ENCODE assay signal across 10 cellular contexts in genomic region chr13:98504371-98504963, GRCh38.
DNase-seq lines count a peak whose midpoint lies in the region; ATAC-seq and TF ChIP-seq lines count a peak whose summit lies in the region.
"Had no signal": no experiment of that assay in that cellular context is flagged by ENCODE, and none has a peak within 500 bp of the region (broad histone marks: within the 10 kb centered on the region; RNA-seq: fewer than 3 reads in every experiment).

No MANE protein-coding gene starts in this region.

- H3K4me1 Mint-ChIP-seq in T-cell: peaks cover 89 to 97% (median 96%) of the 10 kb centered on the region in 3 donors
- peaks cover 99% of the 10 kb centered on the region for H3K4me1 Mint-ChIP-seq in nephron progenitor cell
- peaks cover 58% of the 10 kb centered on the region for H3K4me1 Mint-ChIP-seq in neural progenitor cell

- peaks cover 99% of the 10 kb centered on the region for H3K79me2 ChIP-seq in neural progenitor cell (ENCODE audit: low read depth)

- H3K27me3 Mint-ChIP-seq in T-cell: no peaks in the 10 kb centered on the region
- peaks cover 3% of the 10 kb centered on the region for H3K27me3 Mint-ChIP-seq in nephron progenitor cell (ENCODE audit: low read depth, poor library complexity)
- peaks cover 2% of the 10 kb centered on the region for H3K27me3 Mint-ChIP-seq in neural progenitor cell (ENCODE audit: insufficient read depth, low read depth)

- H3F3A ChIP-seq in neural progenitor cell (ENCODE audit: low read depth): peaks cover 30% of the 10 kb centered on the region

- no peak overlapping the region for H3K9ac ChIP-seq in neural progenitor cell

- ATAC-seq in GM18861 (IDR thresholded peaks at IDR 0.05; ENCODE audit: unreplicated experiment): peak; percentile 24
- peak; percentile 45 for ATAC-seq in GM21717 (IDR thresholded peaks at IDR 0.05; ENCODE audit: unreplicated experiment)
- peak; percentile 35 to 81 (median 63) for ATAC-seq in T-cell (replicated peaks in 1 of 4)
- ATAC-seq: HCT116 had no signal

- peak overlapping the region; percentile 29 to 68 for H3K27ac Mint-ChIP-seq in T-cell
- peak overlapping the region; percentile 85 for H3K27ac Mint-ChIP-seq in nephron progenitor cell
- H3K27ac Mint-ChIP-seq in neural progenitor cell: no peak overlapping the region

- no peaks in the 10 kb centered on the region for H3K9me3 Mint-ChIP-seq in T-cell
- no peaks in the 10 kb centered on the region for H3K9me3 Mint-ChIP-seq in nephron progenitor cell
- H3K9me3 Mint-ChIP-seq in neural progenitor cell: no peaks in the 10 kb centered on the region

- no peak overlapping the region for H2AFZ ChIP-seq in neural progenitor cell (replicated peaks)

- H3K4me3 Mint-ChIP-seq in T-cell (peak overlapping the region in 2 of 3 donors; percentile 4 to 31), nephron progenitor cell (peak overlapping the region; percentile 33), neural progenitor cell (no peak overlapping the region)

- no peak overlapping the region for H3K27ac ChIP-seq in neural progenitor cell

- no peak overlapping the region for H3K4me3 ChIP-seq in neural progenitor cell

- TF ChIP-seq CTCF in nephron progenitor cell (IDR thresholded peaks at IDR 0.05) (no peak), neural progenitor cell (IDR thresholded peaks at IDR 0.05) (no peak)

- H3K36me3 Mint-ChIP-seq in T-cell: peaks cover 23% of the 10 kb centered on the region
- H3K36me3 Mint-ChIP-seq in nephron progenitor cell (ENCODE audit: low read depth): peaks cover 34% of the 10 kb centered on the region
- peaks cover 31% of the 10 kb centered on the region for H3K36me3 Mint-ChIP-seq in neural progenitor cell

- DNase-seq in T-cell: peak in 7 of 34 experiments; percentile 12 to 33 (median 18)
- DNase-seq in nephron progenitor cell: no peak
- DNase-seq in superior temporal gyrus (ENCODE audit: extremely low spot score): no peak
- no peak for DNase-seq in NCI-H1105 treated with DMSO at 0.1 percent for 48 hours (lab: John Stamatoyannopoulos, UW)
- no peak for DNase-seq in neural progenitor cell (ENCODE audit: low spot score)
- no peak for DNase-seq in NCI-H1105 (lab: John Stamatoyannopoulos, UW)
- DNase-seq: Right ventricle myocardium superior had no signal

- H3K27me3 ChIP-seq in neural progenitor cell: no peaks in the 10 kb centered on the region

- H3K36me3 ChIP-seq in neural progenitor cell: no peaks in the 10 kb centered on the region

- POLR2A ChIA-PET in T-cell (lab: Charles Lee): interaction anchor here in 1 of 2 donors (0.6 to 0.7 kb wide), 2 partner anchors 32 to 118 kb away, joined by 3 to 8 read pairs; no protein-coding TSS in a partner anchor

- peaks cover 94% of the 10 kb centered on the region for H4K20me1 ChIP-seq in neural progenitor cell (ENCODE audit: low read depth)

- CTCF ChIA-PET in T-cell (lab: Charles Lee): interaction anchor here (0.6 to 1.3 kb wide), 4 partner anchors 11 to 149 kb away, joined by 3 to 4 read pairs (median 4); no protein-coding TSS in a partner anchor

- H3K9me3 ChIP-seq in neural progenitor cell (ENCODE audit: low read depth): no peaks in the 10 kb centered on the region

- peaks cover 42% of the 10 kb centered on the region for H3K4me1 ChIP-seq in neural progenitor cell

- H3K4me2 ChIP-seq in neural progenitor cell: no peak overlapping the region
